Comparison of ENCODE assay signal across 1 cellular context in the genomic region with DNA sequence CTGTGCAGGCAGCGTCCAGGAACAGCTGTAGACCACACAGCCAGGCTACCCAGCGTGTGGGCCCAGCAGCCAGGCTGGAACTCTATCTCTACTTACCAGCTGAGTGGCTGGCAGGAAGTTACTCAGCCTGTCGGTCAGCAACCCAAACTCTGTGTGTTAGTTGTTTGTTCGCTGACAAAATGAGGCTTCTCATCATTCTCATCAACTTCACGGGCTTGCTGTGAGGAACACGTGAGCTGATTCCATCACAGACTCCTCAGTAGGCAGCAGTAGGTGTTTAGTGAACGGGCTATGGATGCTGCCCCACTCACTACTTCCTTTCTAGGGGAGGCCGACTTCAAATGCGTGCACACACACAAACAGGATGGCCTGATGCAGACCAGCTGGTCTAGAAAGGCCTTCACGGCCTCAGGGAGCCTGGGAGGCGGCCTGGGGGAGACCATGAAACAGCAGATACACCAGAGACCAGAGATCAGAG.
TF ChIP-seq lines count a peak whose summit lies in the region.

No MANE protein-coding gene starts in this region.

TF ChIP-seq in endothelial cell of umbilical vein, 7 proteins besides CTCF, POLR2A, EP300 and RAD21:
- peak; percentile 54 for TF ChIP-seq GATA2 (IDR thresholded peaks at IDR 0.05; ENCODE audit: insufficient read depth, insufficient read length, low read depth, low read length)
- no peak for TF ChIP-seq EZH2 (IDR thresholded peaks at IDR 0.05; ENCODE audit: borderline replicate concordance, low read depth, low read length, severe bottlenecking)
- peak; percentile 35 for TF ChIP-seq JUN (IDR thresholded peaks at IDR 0.05; ENCODE audit: borderline replicate concordance, insufficient read depth, insufficient read length, low read depth)
- peak; percentile 59 for TF ChIP-seq FOS (IDR thresholded peaks at IDR 0.05; ENCODE audit: borderline replicate concordance, insufficient read depth, low read length)
- peak; percentile 22 for TF ChIP-seq MAX (IDR thresholded peaks at IDR 0.05; ENCODE audit: insufficient read depth, insufficient read length)
- TF ChIP-seq MYC (IDR thresholded peaks at IDR 0.05; ENCODE audit: low read depth, low read length) = no peak
- TF ChIP-seq POLR2AphosphoS5 (IDR thresholded peaks at IDR 0.05; ENCODE audit: insufficient read depth, low read depth, low read length) = peak; percentile 79
